9 cellular contexts compared by ENCODE assay signal in genomic region chr3:156676467-156677119, GRCh38. TPM values are rescaled to one million over a fixed set of nuclear protein-coding genes. Genes with fewer than 3 reads are reported as not detected.
DNase-seq lines count a peak whose midpoint lies in the region; ATAC-seq, FAIRE-seq and TF ChIP-seq lines count a peak whose summit lies in the region.
"Had no signal": no experiment of that assay in that cellular context is flagged by ENCODE, and none has a peak within 500 bp of the region (broad histone marks: within the 10 kb centered on the region; RNA-seq: fewer than 3 reads in every experiment).

No MANE protein-coding gene starts in this region.

- H3K9ac ChIP-seq in astrocyte (ENCODE audit: low read length) (peak overlapping the region; percentile 97), mesendoderm (ENCODE audit: low read length) (peak overlapping the region; percentile 43)

- H4K20me1 ChIP-seq in astrocyte (ENCODE audit: insufficient read depth, low read length), result peaks cover 68% of the 10 kb centered on the region

- no peak overlapping the region for H3K23ac ChIP-seq in mesendoderm (ENCODE audit: low read length)

- H3K4me3 Mint-ChIP-seq in astrocyte (ENCODE audit: unreplicated experiment), result peak overlapping the region; percentile 98

- no peak overlapping the region for H3K18ac ChIP-seq in mesendoderm (ENCODE audit: low read length)

- DNase-seq in AG10803 (ENCODE audit: low read depth) (peak; percentile 55), HT-29 (ENCODE audit: low spot score) (peak; percentile 76), astrocyte (ENCODE audit: low read depth) (peak; percentile 31), mesendoderm (no peak), lower leg skin (ENCODE audit: low spot score in 2 of 2) (no peak), substantia nigra (lab: John Stamatoyannopoulos, UW) (no peak), COLO668 (lab: John Stamatoyannopoulos, UW; ENCODE audit: unreplicated experiment) (no peak)

- H4K8ac ChIP-seq in mesendoderm (ENCODE audit: low read depth, low read length), result no peak overlapping the region

- H3K27ac Mint-ChIP-seq in astrocyte (ENCODE audit: unreplicated experiment), result peak overlapping the region; percentile 91

- H3K79me1 ChIP-seq in mesendoderm (ENCODE audit: low read length), result peaks cover 15% of the 10 kb centered on the region

- H2AFZ ChIP-seq in astrocyte (ENCODE audit: low read depth, low read length), result no peak overlapping the region

- H3K4me3 ChIP-seq in AG10803 (ENCODE audit: low read length) (peak overlapping the region; percentile 81), astrocyte (ENCODE audit: insufficient read depth, low read depth, low read length) (peak overlapping the region; percentile 94), mesendoderm (ENCODE audit: low read length) (no peak overlapping the region), lower leg skin (ENCODE audit: low read depth, poor library complexity, severe bottlenecking) (no peak overlapping the region)

- intact Hi-C loops in lower leg skin (cut with DNase I; ENCODE audit: low total_unique reads), result loop anchor here (10.0 kb wide), 1 partner anchor 458 kb away; no protein-coding TSS in a partner anchor

- TF ChIP-seq CTCF in AG10803 (conservative IDR thresholded peaks at IDR 0.05; ENCODE audit: low read length) (no peak), astrocyte (IDR thresholded peaks at IDR 0.05; ENCODE audit: insufficient read depth, low read depth, low read length) (no peak), lower leg skin (IDR thresholded peaks at IDR 0.05) (no peak)

- no peaks in the 10 kb centered on the region for H3K27me3 ChIP-seq in astrocyte (ENCODE audit: insufficient read depth, low read length)
- H3K27me3 ChIP-seq in mesendoderm (ENCODE audit: insufficient read depth, low read length, poor library complexity), result no peaks in the 10 kb centered on the region

- H3K4me2 ChIP-seq in astrocyte (ENCODE audit: low read length) (peak overlapping the region; percentile 81), mesendoderm (ENCODE audit: low read length) (peak overlapping the region; percentile 16)

- H2BK15ac ChIP-seq in mesendoderm (replicated peaks; ENCODE audit: low read depth), result no peak overlapping the region

- H3K56ac ChIP-seq in mesendoderm (ENCODE audit: low read length), result no peak overlapping the region

- TF ChIP-seq POLR2A in lower leg skin (IDR thresholded peaks at IDR 0.05), result no peak

- no peak overlapping the region for H4K5ac ChIP-seq in mesendoderm (ENCODE audit: low read length)

- no peak overlapping the region for H2BK120ac ChIP-seq in mesendoderm (ENCODE audit: low read depth, low read length)

- peaks cover 17% of the 10 kb centered on the region for H3K36me3 Mint-ChIP-seq in astrocyte (ENCODE audit: low read depth, unreplicated experiment)

- no CpG with 5 or more reads among the region's 4 CpGs for WGBS in mesendoderm (ENCODE audit: extremely low coverage, insufficient coverage, low lambda C conversion rate)
- WGBS in lower leg skin, 2 donors, result 42 to 57% methylated on average over 4 of the region's 4 CpGs

- H2BK5ac ChIP-seq in mesendoderm (ENCODE audit: low read length), result no peak overlapping the region

- H3K4ac ChIP-seq in mesendoderm (ENCODE audit: low read depth, low read length), result no peak overlapping the region

- no peak for ATAC-seq in HG02884 (IDR thresholded peaks at IDR 0.05; ENCODE audit: unreplicated experiment)

- peaks cover 35% of the 10 kb centered on the region for H3K4me1 ChIP-seq in astrocyte (ENCODE audit: insufficient read depth, low read length)
- peaks cover 2% of the 10 kb centered on the region for H3K4me1 ChIP-seq in mesendoderm (ENCODE audit: control insufficient read depth, low read depth, low read length)

- no peaks in the 10 kb centered on the region for H3K9me3 Mint-ChIP-seq in astrocyte (ENCODE audit: unreplicated experiment)

- H2AK5ac ChIP-seq in mesendoderm (ENCODE audit: low read length), result no peak overlapping the region

- H3K36me3 ChIP-seq in astrocyte (ENCODE audit: insufficient read depth, low read length), result peaks cover 26% of the 10 kb centered on the region
- H3K36me3 ChIP-seq in mesendoderm (ENCODE audit: control insufficient read depth, insufficient read depth, low read length), result peaks cover 4% of the 10 kb centered on the region

- H3K4me1 Mint-ChIP-seq in astrocyte (ENCODE audit: low read depth, unreplicated experiment), result peaks cover 31% of the 10 kb centered on the region

- H3K79me2 ChIP-seq in astrocyte (ENCODE audit: insufficient read depth, low read length) (peaks cover 72% of the 10 kb centered on the region), mesendoderm (ENCODE audit: control insufficient read depth, insufficient read depth, low read length) (peaks cover 35% of the 10 kb centered on the region)

- H3K27ac ChIP-seq in astrocyte (ENCODE audit: low read depth, low read length) (peak overlapping the region; percentile 89), mesendoderm (ENCODE audit: low read depth, low read length) (no peak overlapping the region), substantia nigra (ENCODE audit: low read depth, low read length, poor library complexity, severe bottlenecking) (no peak overlapping the region)

- no peaks in the 10 kb centered on the region for H3K9me3 ChIP-seq in astrocyte (ENCODE audit: insufficient read depth, low read depth, low read length)

- FAIRE-seq in astrocyte (lab: Jason Lieb, UNC), result no peak
- FAIRE-seq: islet of Langerhans had no signal

- no peaks in the 10 kb centered on the region for H3K27me3 Mint-ChIP-seq in astrocyte (ENCODE audit: low read depth, unreplicated experiment)

RNA-seq across cellular contexts. Expression of gene TIPARP, which starts 2.2 kb away (rescaled TPM):
- 66.6 and 70.7 TPM in 2 replicates for total RNA-seq in HT-29 (2014; rRNA removed; shearing (Covaris generic))
- total RNA-seq in astrocyte (55.5 and 74.2 TPM in 2 replicates), lower leg skin (10 to 100 TPM; 59.1 to 70.3 (median 68.5) TPM)
- 3.8 TPM for polyA plus RNA-seq in mesendoderm (2013, experiment 1 of 2)
- 4.3 TPM for polyA plus RNA-seq in mesendoderm (2013, experiment 2 of 2)

Comparison
In these comparisons a context has a peak if more than half of its experiments do, and no peak if none do; other contexts are left out.
1. DNase-seq: peak in AG10803 (single experiment), HT-29 (single experiment) and astrocyte (single experiment); none in mesendoderm (single experiment), lower leg skin (0 of 2), substantia nigra (0 of 49) and COLO668 (single experiment).
2. H3K4me3 ChIP-seq: peak in AG10803 (single experiment) and astrocyte (single experiment); none in mesendoderm (single experiment) and lower leg skin (single experiment).